In genomic region chr9:108162664-108163063, GRCh38 we compare ENCODE assay signal across 15 cellular contexts.
DNase-seq lines count a peak whose midpoint lies in the region; ATAC-seq and TF ChIP-seq lines count a peak whose summit lies in the region.
"Had no signal": no experiment of that assay in that cellular context is flagged by ENCODE, and none has a peak within 500 bp of the region (broad histone marks: within the 10 kb centered on the region; RNA-seq: fewer than 3 reads in every experiment).

No MANE protein-coding gene starts in this region.

- POLR2A ChIA-PET in BJ (lab: Charles Lee) (no interaction called here), PC-3 (lab: Charles Lee; ENCODE audit: unreplicated experiment) (no interaction called here)
- POLR2A ChIA-PET in naive thymus-derived CD4-positive, alpha-beta T cell (lab: Charles Lee): no interaction called here

- no peaks in the 10 kb centered on the region for H3K79me2 ChIP-seq in PC-3 (ENCODE audit: low read length)

- H3K4me2 ChIP-seq in PC-3 (ENCODE audit: low read length): no peak overlapping the region

- no peaks in the 10 kb centered on the region for H3K36me3 Mint-ChIP-seq in naive thymus-derived CD4-positive, alpha-beta T cell
- H3K36me3 Mint-ChIP-seq: CD4-positive, CD25-positive, alpha-beta regulatory T cell had no signal

- no peak overlapping the region for H3K9ac ChIP-seq in PC-3 (ENCODE audit: low read length)

- TF ChIP-seq CTCF in BJ (IDR thresholded peaks at IDR 0.05; ENCODE audit: insufficient read depth, low read depth, low read length) (no peak), PC-3 (conservative IDR thresholded peaks at IDR 0.05; ENCODE audit: low read depth, low read length) (no peak)

- H3K4me3 ChIP-seq in BJ (ENCODE audit: low read depth, low read length) (no peak overlapping the region), PC-3 (ENCODE audit: low read length) (no peak overlapping the region)
- no peak overlapping the region for H3K4me3 ChIP-seq in naive thymus-derived CD4-positive, alpha-beta T cell (ENCODE audit: low read length)

- peaks cover 8% of the 10 kb centered on the region; the same call in 1 of the 2 replicates for H3K4me1 ChIP-seq in PC-3 (ENCODE audit: insufficient read depth, low read length)
- no peaks in the 10 kb centered on the region for H3K4me1 ChIP-seq in naive thymus-derived CD4-positive, alpha-beta T cell (ENCODE audit: control insufficient read depth in 2 of 2, insufficient read depth in 2 of 2, low read length in 2 of 2)

- intact Hi-C loops in PC-3 (cut with micrococcal nuclease): no loop called here
- intact Hi-C loops in naive thymus-derived CD4-positive, alpha-beta T cell (cut with micrococcal nuclease): no loop called here

- H3K36me3 ChIP-seq in BJ (ENCODE audit: control insufficient read depth, insufficient read depth, low read length): no peaks in the 10 kb centered on the region
- no peaks in the 10 kb centered on the region for H3K36me3 ChIP-seq in PC-3 (ENCODE audit: low read depth, low read length)
- no peaks in the 10 kb centered on the region for H3K36me3 ChIP-seq in naive thymus-derived CD4-positive, alpha-beta T cell (ENCODE audit: control insufficient read depth in 2 of 3, insufficient read depth in 3 of 3, low read length in 3 of 3)

- CTCF ChIA-PET in BJ (lab: Yijun Ruan, JAX) (interaction anchor here (1.3 kb wide), 1 partner anchor 16 kb away, joined by 3 read pairs; no protein-coding TSS in a partner anchor), PC-3 (lab: Charles Lee) (no interaction called here)
- CTCF ChIA-PET in naive thymus-derived CD4-positive, alpha-beta T cell (lab: Charles Lee): no interaction called here

- H2AFZ ChIP-seq in PC-3 (ENCODE audit: low read length): no peak overlapping the region

- peaks cover 0 to 3% (median 0%) of the 10 kb centered on the region in 7 donors for H3K4me1 Mint-ChIP-seq in naive thymus-derived CD4-positive, alpha-beta T cell
- H3K4me1 Mint-ChIP-seq: CD4-positive, CD25-positive, alpha-beta regulatory T cell had no signal

- H3K27me3 ChIP-seq in BJ (ENCODE audit: control insufficient read depth, insufficient read depth, low read length) (no peaks in the 10 kb centered on the region), PC-3 (ENCODE audit: low read length) (no peaks in the 10 kb centered on the region)
- no peaks in the 10 kb centered on the region for H3K27me3 ChIP-seq in naive thymus-derived CD4-positive, alpha-beta T cell (ENCODE audit: control insufficient read depth in 2 of 2, insufficient read depth in 2 of 2, low read length in 2 of 2)

- H3K9me3 Mint-ChIP-seq in naive thymus-derived CD4-positive, alpha-beta T cell: peaks cover 0 to 15% (median 8%) of the 10 kb centered on the region in 11 donors

- no peak overlapping the region for H3K27ac ChIP-seq in PC-3 (ENCODE audit: low read length)
- H3K27ac ChIP-seq in naive thymus-derived CD4-positive, alpha-beta T cell (ENCODE audit: low read depth, low read length): no peak overlapping the region

- DNase-seq in BJ (ENCODE audit: low read depth): peak; percentile 44
- DNase-seq in PC-3: peak; percentile 42
- peak; percentile 29 for DNase-seq in dermis blood vessel endothelial cell
- DNase-seq in non-pigmented ciliary epithelial cell (ENCODE audit: low read depth): peak; percentile 60
- no peak for DNase-seq in inferior parietal cortex (ENCODE audit: extremely low spot score)
- no peak for DNase-seq in naive thymus-derived CD4-positive, alpha-beta T cell
- DNase-seq in medulla oblongata (ENCODE audit: extremely low spot score): no peak
- DNase-seq: activated T-cell treated with anti-CD3 and anti-CD28 coated beads, Interleukin-2, amount 50 U/mL, for 1 hour; CD4-positive, CD25-positive, alpha-beta regulatory T cell; GDM1; KBM-7; NCI-H2029; stimulated activated naive CD4-positive, alpha-beta T cell treated with Interleukin-2 at 50 U/mL for 16 hours had no signal

- H3K27me3 Mint-ChIP-seq in naive thymus-derived CD4-positive, alpha-beta T cell: peaks cover 0 to 5% (median 0%) of the 10 kb centered on the region in 5 donors
- H3K27me3 Mint-ChIP-seq: CD4-positive, CD25-positive, alpha-beta regulatory T cell had no signal

- H3F3A ChIP-seq in PC-3 (ENCODE audit: low read length, unreplicated experiment): no peaks in the 10 kb centered on the region

- H4K20me1 ChIP-seq in PC-3 (ENCODE audit: low read length): no peaks in the 10 kb centered on the region

- no TSS peak for BruUV-seq in PC-3 (replicated peaks; lab: Mats Ljungman, UMichigan)

- H3K4me3 Mint-ChIP-seq in naive thymus-derived CD4-positive, alpha-beta T cell: no peak overlapping the region
- H3K4me3 Mint-ChIP-seq: CD4-positive, CD25-positive, alpha-beta regulatory T cell had no signal

- ATAC-seq in PC-3: peak; percentile 61
- no peak for ATAC-seq in naive thymus-derived CD4-positive, alpha-beta T cell
- ATAC-seq in GM21786 (IDR thresholded peaks at IDR 0.05; ENCODE audit: unreplicated experiment): no peak
- ATAC-seq: activated CD4-positive, CD25-positive, alpha-beta regulatory T cell treated with anti-CD3 and anti-CD28 coated beads, Interleukin-2, amount 50 U/mL, for 24 hours had no signal

- no peak overlapping the region for H3K27ac Mint-ChIP-seq in naive thymus-derived CD4-positive, alpha-beta T cell
- H3K27ac Mint-ChIP-seq: CD4-positive, CD25-positive, alpha-beta regulatory T cell had no signal

- H3K9me3 ChIP-seq in PC-3 (ENCODE audit: low read length): no peaks in the 10 kb centered on the region
- H3K9me3 ChIP-seq in naive thymus-derived CD4-positive, alpha-beta T cell (ENCODE audit: control insufficient read depth in 2 of 3, low read length in 3 of 3): no peaks in the 10 kb centered on the region

- no peaks in the 10 kb centered on the region for H3K9me2 ChIP-seq in PC-3 (replicated peaks; ENCODE audit: low read length)

Comparison
In these comparisons a context has a peak if more than half of its experiments do, and no peak if none do; other contexts are left out.
1. DNase-seq: peak in BJ (single experiment), PC-3 (single experiment), dermis blood vessel endothelial cell (single experiment) and non-pigmented ciliary epithelial cell (single experiment); none in inferior parietal cortex (single experiment), naive thymus-derived CD4-positive, alpha-beta T cell (0 of 9) and medulla oblongata (single experiment).